Comparison of ENCODE assay signal across 11 cellular contexts in the genomic region with DNA sequence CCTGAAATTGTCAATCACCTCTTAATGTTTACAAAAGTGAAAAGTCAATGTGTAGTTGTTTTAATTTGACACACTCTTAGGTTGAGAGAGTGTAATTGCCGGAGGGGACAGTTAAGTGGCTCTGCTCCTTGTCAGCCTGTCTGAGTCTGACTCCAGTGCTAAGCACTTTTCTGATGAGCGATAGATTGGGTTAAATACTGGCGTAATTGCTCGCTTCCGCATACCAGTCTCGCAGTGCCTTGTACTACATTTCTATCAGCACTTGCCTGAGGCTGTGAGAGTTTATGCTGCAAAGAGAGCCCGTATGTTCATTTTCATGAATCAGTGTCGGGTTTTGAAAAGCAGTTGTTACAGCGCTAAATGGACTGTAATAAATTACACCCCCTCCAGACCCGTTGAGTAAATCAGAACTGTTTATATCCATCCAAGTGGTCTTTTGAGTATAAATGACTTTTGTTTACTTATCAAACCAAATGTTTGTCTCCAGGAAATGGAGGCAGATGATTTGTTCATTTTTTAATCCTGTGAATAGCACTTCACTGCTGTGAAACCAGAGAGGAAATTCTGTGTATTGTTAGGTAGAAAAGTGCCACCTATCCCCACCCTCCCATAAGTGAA. TPM values are rescaled to one million over a fixed set of nuclear protein-coding genes. Genes with fewer than 3 reads are reported as not detected.
DNase-seq lines count a peak whose midpoint lies in the region; ATAC-seq, FAIRE-seq and TF ChIP-seq lines count a peak whose summit lies in the region.
"Had no signal": no experiment of that assay in that cellular context is flagged by ENCODE, and none has a peak within 500 bp of the region (broad histone marks: within the 10 kb centered on the region; RNA-seq: fewer than 3 reads in every experiment).

No MANE protein-coding gene starts in this region.

- no peak for TF ChIP-seq RAD21 in HepG2 (CRISPR knock-in tag; IDR thresholded peaks at IDR 0.05)

- FAIRE-seq in HepG2 (lab: Jason Lieb, UNC) = no peak
- no peak for FAIRE-seq in D721Med (lab: Jason Lieb, UNC)

- H3K27me3 ChIP-seq in HepG2 (ENCODE audit: control insufficient read depth in 1 of 2, insufficient read depth in 2 of 2, low read length in 2 of 2) (peaks cover 4 to 25% of the 10 kb centered on the region in 2 experiments; a peak in 2 of 5 replicates), right lobe of liver (peaks cover 0 to 5% of the 10 kb centered on the region in 2 donors), foreskin keratinocyte (peaks cover 30% of the 10 kb centered on the region), upper lobe of right lung (peaks cover 27% of the 10 kb centered on the region)

- H3K9me3 ChIP-seq in HepG2 (ENCODE audit: low read length) (no peaks in the 10 kb centered on the region), right lobe of liver (no peaks in the 10 kb centered on the region), upper lobe of right lung (peaks cover 6% of the 10 kb centered on the region)

- ATAC-seq in HepG2 = no peak
- ATAC-seq in right lobe of liver = no peak
- peak; percentile 94 for ATAC-seq in foreskin keratinocyte
- ATAC-seq in upper lobe of right lung = peak; percentile 93
- ATAC-seq in GM18907 (IDR thresholded peaks at IDR 0.05; ENCODE audit: unreplicated experiment) = no peak
- ATAC-seq: activated naive CD4-positive, alpha-beta T cell treated with anti-CD3 and anti-CD28 coated beads, Interleukin-2, amount 50 U/mL, for 72 hours had no signal

- POLR2A ChIA-PET in HepG2 (lab: Yijun Ruan, JAX) = no interaction called here

- intact Hi-C loops in HepG2 (cut with micrococcal nuclease; ENCODE audit: unreplicated experiment) (no loop called here), right lobe of liver (cut with DNase I) (no loop called here), upper lobe of right lung (cut with DNase I) (no loop called here)

- BruUV-seq in HepG2 (replicated peaks; lab: Mats Ljungman, UMichigan) = no TSS peak

- H3K36me3 ChIP-seq in HepG2 (replicated peaks in 1 of 2; ENCODE audit: control insufficient read depth in 1 of 2, insufficient read depth in 2 of 2, low read length in 2 of 2) = no peaks in the 10 kb centered on the region
- no peaks in the 10 kb centered on the region for H3K36me3 ChIP-seq in right lobe of liver
- no peaks in the 10 kb centered on the region for H3K36me3 ChIP-seq in upper lobe of right lung

- no peak overlapping the region for H3K4me2 ChIP-seq in HepG2 (ENCODE audit: low read depth, low read length)

- H3K9ac ChIP-seq in HepG2 (ENCODE audit: insufficient read depth, low read depth, low read length) = no peak overlapping the region

- H3K79me2 ChIP-seq in HepG2 (ENCODE audit: insufficient read depth, low read length) = no peaks in the 10 kb centered on the region

- no peak overlapping the region for H3K27ac ChIP-seq in HepG2 (ENCODE audit: extremely low read length, insufficient read depth, low read length)
- no peak overlapping the region for H3K27ac ChIP-seq in right lobe of liver
- no peak overlapping the region for H3K27ac ChIP-seq in foreskin keratinocyte
- no peak overlapping the region for H3K27ac ChIP-seq in upper lobe of right lung

- H3K4me1 ChIP-seq in HepG2 (ENCODE audit: insufficient read depth, low read length) (no peaks in the 10 kb centered on the region), right lobe of liver (no peaks in the 10 kb centered on the region), foreskin keratinocyte (no peaks in the 10 kb centered on the region), upper lobe of right lung (no peaks in the 10 kb centered on the region)

- CTCF ChIA-PET in HepG2 (lab: Yijun Ruan, JAX; ENCODE audit: low intra/inter-chr PET ratio, low total read pairs) = no interaction called here

- no peak for DNase-seq in HepG2 (ENCODE audit: low spot score)
- no peak for DNase-seq in right lobe of liver
- DNase-seq in NCI-H748 (lab: John Stamatoyannopoulos, UW; ENCODE audit: unreplicated experiment) = peak; percentile 98
- DNase-seq in foreskin keratinocyte = peak; percentile 59 to 83
- DNase-seq in upper lobe of right lung = no peak
- no peak for DNase-seq in D341Med (ENCODE audit: low spot score)
- no peak for DNase-seq in D721Med (ENCODE audit: insufficient read length, low spot score)
- DNase-seq: activated CD4-positive, alpha-beta T cell treated with anti-CD3 and anti-CD28 coated beads for 1 hour; nucleus accumbens had no signal

- no peak overlapping the region for H2AFZ ChIP-seq in HepG2 (ENCODE audit: low read length)

- TF ChIP-seq POLR2A in HepG2 (IDR thresholded peaks at IDR 0.05; ENCODE audit: insufficient read depth in 1 of 2, low read depth in 2 of 2, low read length in 2 of 2) (no peak), right lobe of liver (IDR thresholded peaks at IDR 0.05) (no peak)

- TF ChIP-seq EP300 in HepG2 (IDR thresholded peaks at IDR 0.05; ENCODE audit: low read depth in 2 of 2, low read length in 2 of 2) (no peak), HepG2 (CRISPR knock-in tag; IDR thresholded peaks at IDR 0.05; ENCODE audit: borderline replicate concordance) (no peak)

- TF ChIP-seq CTCF in HepG2 (CRISPR knock-in tag; IDR thresholded peaks at IDR 0.05) (no peak), right lobe of liver (IDR thresholded peaks at IDR 0.05) (no peak), foreskin keratinocyte (conservative IDR thresholded peaks at IDR 0.05) (no peak), upper lobe of right lung (IDR thresholded peaks at IDR 0.05) (no peak), D721Med (IDR thresholded peaks at IDR 0.05; ENCODE audit: insufficient read depth, missing control alignments) (no peak)

- no peaks in the 10 kb centered on the region for H4K20me1 ChIP-seq in HepG2 (ENCODE audit: insufficient read depth, low read length)

- H3K4me3 ChIP-seq in HepG2 (replicated peaks in 1 of 3; ENCODE audit: insufficient read depth in 1 of 3, low read depth in 2 of 3, low read length in 3 of 3) = no peak overlapping the region
- H3K4me3 ChIP-seq in right lobe of liver = no peak overlapping the region
- H3K4me3 ChIP-seq in upper lobe of right lung = peak overlapping the region; percentile 12

- in situ Hi-C loops in HepG2 (cut with HindIII; ENCODE audit: extremely low pct_ligation_motif_present, low pct_unique_long_range_greater_than_20kb) = no loop called here

- 25% methylated on average over 10 of the region's 10 CpGs for WGBS in HepG2 (ENCODE audit: low lambda C conversion rate)
- 43% methylated on average over 10 of the region's 10 CpGs for WGBS in right lobe of liver (ENCODE audit: insufficient coverage, low coverage, low lambda C conversion rate, missing lambda C conversion rate)

TF ChIP-seq in HepG2, 621 proteins besides CTCF, POLR2A, EP300 and RAD21 (continues in another document):
- TF ChIP-seq, protein P1, sequence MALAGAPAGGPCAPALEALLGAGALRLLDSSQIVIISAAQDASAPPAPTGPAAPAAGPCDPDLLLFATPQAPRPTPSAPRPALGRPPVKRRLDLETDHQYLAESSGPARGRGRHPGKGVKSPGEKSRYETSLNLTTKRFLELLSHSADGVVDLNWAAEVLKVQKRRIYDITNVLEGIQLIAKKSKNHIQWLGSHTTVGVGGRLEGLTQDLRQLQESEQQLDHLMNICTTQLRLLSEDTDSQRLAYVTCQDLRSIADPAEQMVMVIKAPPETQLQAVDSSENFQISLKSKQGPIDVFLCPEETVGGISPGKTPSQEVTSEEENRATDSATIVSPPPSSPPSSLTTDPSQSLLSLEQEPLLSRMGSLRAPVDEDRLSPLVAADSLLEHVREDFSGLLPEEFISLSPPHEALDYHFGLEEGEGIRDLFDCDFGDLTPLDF (CRISPR knock-in tag; IDR thresholded peaks at IDR 0.05) = no peak
- TF ChIP-seq MBNL3 (CRISPR knock-in tag; conservative IDR thresholded peaks at IDR 0.05) = no peak
- TF ChIP-seq EZH2 (conservative IDR thresholded peaks at IDR 0.05; ENCODE audit: low read depth, low read length) = peak; percentile 25; the same call in 1 of the 2 replicates
- TF ChIP-seq ZNF629 (CRISPR knock-in tag; conservative IDR thresholded peaks at IDR 0.05) = no peak
- no peak for TF ChIP-seq ZNF772 (CRISPR knock-in tag; IDR thresholded peaks at IDR 0.05)
- TF ChIP-seq ZC3H13 (CRISPR knock-in tag; IDR thresholded peaks at IDR 0.05) = no peak
- no peak for TF ChIP-seq PHF21A (CRISPR knock-in tag; IDR thresholded peaks at IDR 0.05)

RNA-seq across cellular contexts. Expression of a gene that starts 41.0 kb away (rescaled TPM):
- total RNA-seq in HepG2 (2016; rRNA removed; fragmentation: Illumina TruSeq; extraction: Trizol) (not detected in 2 replicates), right lobe of liver (not detected), foreskin keratinocyte (not detected in 2 replicates), upper lobe of right lung (not detected)
- total RNA-seq in HepG2 (2016; cell fraction: cytosol; rRNA removed; fragmentation: Illumina TruSeq; extraction: Trizol; ENCODE audit: low read depth) = not detected in 2 replicates
- total RNA-seq in HepG2 (2016; cell fraction: insoluble cytoplasmic fraction; rRNA removed; fragmentation: Illumina TruSeq; extraction: Trizol) = not detected in 2 replicates
- not detected in 2 replicates for total RNA-seq in HepG2 (2016; cell fraction: membrane; rRNA removed; fragmentation: Illumina TruSeq; extraction: Trizol)
- total RNA-seq in HepG2 (2016; cell fraction: nucleus; rRNA removed; fragmentation: Illumina TruSeq; extraction: Trizol) = not detected in 2 replicates
- polyA plus RNA-seq in HepG2 (2011; rRNA removed) (not detected in 2 replicates), foreskin keratinocyte (not detected in 2 replicates)
- polyA plus RNA-seq in HepG2 (2011; cell fraction: cytosol; rRNA removed) = not detected in 2 replicates
- not detected in 2 replicates for polyA plus RNA-seq in HepG2 (2011; cell fraction: nucleus; rRNA removed)
- polyA plus RNA-seq in HepG2 (2012) = not detected in 2 replicates
- polyA plus RNA-seq in HepG2 (2016; cell fraction: cytosol; fragmentation: Illumina TruSeq; extraction: Trizol; ENCODE audit: low read depth) = not detected in 2 replicates
- polyA plus RNA-seq in HepG2 (2016; cell fraction: insoluble cytoplasmic fraction; fragmentation: Illumina TruSeq; extraction: Trizol; ENCODE audit: low read depth) = not detected in 2 replicates
- polyA plus RNA-seq in HepG2 (2016; cell fraction: membrane; fragmentation: Illumina TruSeq; extraction: Trizol; ENCODE audit: low read depth) = not detected in 2 replicates
- not detected in 2 replicates for polyA plus RNA-seq in HepG2 (2016; cell fraction: nucleus; fragmentation: Illumina TruSeq; extraction: Trizol; ENCODE audit: insufficient read depth, low read depth)
- not detected in 2 replicates for polyA minus RNA-seq in HepG2 (2011; rRNA and poly(A)+ RNA removed; ENCODE audit: low replicate concordance)
- polyA minus RNA-seq in HepG2 (2011; cell fraction: cytosol; rRNA and poly(A)+ RNA removed) = not detected in 2 replicates
- polyA minus RNA-seq in HepG2 (2011; cell fraction: nucleus; rRNA and poly(A)+ RNA removed) = not detected in 2 replicates
- total RNA-seq: activated naive CD4-positive, alpha-beta T cell treated with anti-CD3 and anti-CD28 coated beads, Interleukin-2, amount 50 U/mL, for 72 hours had no signal

Comparison
In these comparisons a context has a peak if more than half of its experiments do, and no peak if none do; other contexts are left out.
1. ATAC-seq: peak in foreskin keratinocyte (single experiment) and upper lobe of right lung (single experiment); none in HepG2 (single experiment), right lobe of liver (0 of 4) and GM18907 (single experiment).
2. DNase-seq: peak in NCI-H748 (single experiment) and foreskin keratinocyte (2 of 2); none in HepG2 (single experiment), right lobe of liver (0 of 3), upper lobe of right lung (single experiment), D341Med (single experiment) and D721Med (single experiment).